Comparison of ENCODE assay signal across 8 cellular contexts in the genomic region with DNA sequence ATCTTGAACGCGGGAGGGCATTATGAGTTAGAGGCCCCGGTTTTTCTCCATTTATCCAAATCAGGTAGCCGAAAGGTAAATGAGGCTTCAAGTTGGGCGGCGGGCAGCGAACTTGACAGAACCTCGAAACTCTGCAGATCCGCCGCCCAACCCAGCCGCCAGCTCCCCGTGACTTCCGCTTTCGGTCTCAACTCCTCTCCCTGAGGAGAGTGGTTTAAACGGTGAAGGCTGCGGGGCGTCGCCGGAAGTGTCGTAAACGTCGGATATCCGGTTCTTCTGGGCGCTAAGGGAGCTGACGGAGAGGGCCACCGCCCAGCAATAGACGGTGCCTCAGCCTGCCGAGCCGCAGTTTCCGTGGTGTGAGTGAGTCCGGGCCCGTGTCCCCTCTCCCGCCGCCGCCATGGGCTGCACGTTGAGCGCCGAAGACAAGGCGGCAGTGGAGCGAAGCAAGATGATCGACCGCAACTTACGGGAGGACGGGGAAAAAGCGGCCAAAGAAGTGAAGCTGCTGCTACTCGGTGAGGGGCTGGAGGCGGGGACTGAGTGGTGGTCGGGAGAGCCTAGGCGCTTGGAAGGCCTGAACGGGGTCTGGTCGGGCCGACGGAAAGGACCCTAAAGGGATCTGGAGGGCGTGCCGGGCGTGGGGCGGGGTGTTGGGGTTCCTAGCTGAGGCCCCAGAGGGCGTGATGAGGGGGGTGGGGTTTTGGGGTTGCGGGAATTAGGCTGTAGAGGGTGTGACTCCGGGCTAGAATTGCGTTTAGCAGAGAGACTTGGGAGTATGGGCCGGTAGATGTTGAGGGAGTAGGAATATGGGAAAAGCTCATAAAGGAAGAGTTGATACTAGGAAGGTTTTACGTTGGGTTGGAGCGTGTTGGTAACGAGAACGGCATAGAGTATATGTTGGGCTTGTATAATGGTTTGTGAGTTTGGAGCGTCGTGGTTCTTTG. TPM values are rescaled to one million over a fixed set of nuclear protein-coding genes. Genes with fewer than 3 reads are reported as not detected.
A peak's percentile ranks its signal among the peaks of the same experiment; 100 is the strongest.
DNase-seq lines count a peak whose midpoint lies in the region; ATAC-seq and TF ChIP-seq lines count a peak whose summit lies in the region.

A gene (plus strand): TSS at position 295 of the 947 bp plus-strand sequence. CDS start 106 bp downstream, at position 401.

- WGBS in ovary, 3 donors = 0 to 1% (median 1%) methylated on average over 64 to 68 of the region's 68 CpGs
- WGBS in thyroid gland, 2 donors = 0 to 1% methylated on average over 45 to 65 of the region's 68 CpGs

- ATAC-seq in HG02763 (IDR thresholded peaks at IDR 0.05; ENCODE audit: unreplicated experiment) = peak; percentile 88
- peak; percentile 99 for ATAC-seq in activated naive CD8-positive, alpha-beta T cell treated with anti-CD3 and anti-CD28 coated beads, Interleukin-2, amount 50 U/mL, for 24 hours
- peak; percentile 97 for ATAC-seq in Right ventricle myocardium inferior

- peaks cover 7% of the 10 kb centered on the region; the same call in 1 of the 2 replicates for H3F3A ChIP-seq in SU-DHL-6 (ENCODE audit: insufficient read depth)

- H3K9me2 ChIP-seq in SU-DHL-6 (replicated peaks; ENCODE audit: insufficient read depth, low read length) = no peaks in the 10 kb centered on the region

- H3K36me3 ChIP-seq in SU-DHL-6 (ENCODE audit: low read length) = no peaks in the 10 kb centered on the region; the same call in 1 of the 2 replicates
- no peaks in the 10 kb centered on the region for H3K36me3 ChIP-seq in ovary
- H3K36me3 ChIP-seq in thyroid gland = no peaks in the 10 kb centered on the region

- H3K4me2 ChIP-seq in SU-DHL-6 (ENCODE audit: low read depth, low read length, poor library complexity, severe bottlenecking) = peak within 1 kb of the TSS; percentile 88

- no peaks in the 10 kb centered on the region for H3K27me3 ChIP-seq in SU-DHL-6 (ENCODE audit: low read length)
- no peaks in the 10 kb centered on the region for H3K27me3 ChIP-seq in ovary
- no peaks in the 10 kb centered on the region for H3K27me3 ChIP-seq in thyroid gland

- H3K4me3 ChIP-seq in GM12875 (ENCODE audit: low read depth, low read length) (peak within 1 kb of the TSS; percentile 100), SU-DHL-6 (ENCODE audit: insufficient read depth, low read length, poor library complexity, severe bottlenecking) (peak within 1 kb of the TSS; percentile 94), ovary (peak within 1 kb of the TSS; percentile 63), thyroid gland (replicated peaks in 1 of 3) (peak within 1 kb of the TSS; percentile 67 to 98 (median 89))

- H3K27ac ChIP-seq in SU-DHL-6 (ENCODE audit: low read depth, low read length) (peak within 1 kb of the TSS; percentile 81), ovary (peak within 1 kb of the TSS; percentile 69 to 71), thyroid gland (peak within 1 kb of the TSS; percentile 67 to 92 (median 92))

- peak within 1 kb of the TSS; percentile 81 for H2AFZ ChIP-seq in SU-DHL-6 (ENCODE audit: low read depth, low read length, severe bottlenecking)

- peaks cover 4% of the 10 kb centered on the region for H3K36me3 Mint-ChIP-seq in activated naive CD8-positive, alpha-beta T cell treated with anti-CD3 and anti-CD28 coated beads, Interleukin-2, amount 50 U/mL, for 24 hours (ENCODE audit: low read depth)

- H3K9me3 Mint-ChIP-seq in activated naive CD8-positive, alpha-beta T cell treated with anti-CD3 and anti-CD28 coated beads, Interleukin-2, amount 50 U/mL, for 24 hours = no peaks in the 10 kb centered on the region

- H3K9ac ChIP-seq in SU-DHL-6 (ENCODE audit: low read length) = peak within 1 kb of the TSS; percentile 94

- H4K20me1 ChIP-seq in SU-DHL-6 (ENCODE audit: low read depth, low read length) = peaks cover 20% of the 10 kb centered on the region

- H3K4me1 Mint-ChIP-seq in activated naive CD8-positive, alpha-beta T cell treated with anti-CD3 and anti-CD28 coated beads, Interleukin-2, amount 50 U/mL, for 24 hours = peaks cover 51% of the 10 kb centered on the region

- intact Hi-C loops in Right ventricle myocardium inferior (cut with DNase I) (loop anchor here (1.0 to 5.0 kb wide), 2 partner anchors 94 to 436 kb away; a partner anchor contains a TSS), ovary (cut with DNase I) (loop anchor here (5.0 to 10.0 kb wide), 6 partner anchors 79 to 436 kb away; a partner anchor contains a TSS), thyroid gland (cut with DNase I) (loop anchor here (5.0 to 10.0 kb wide), 2 partner anchors 84 to 436 kb away; a partner anchor contains a TSS)

- TF ChIP-seq CTCF in GM12875 (IDR thresholded peaks at IDR 0.05; ENCODE audit: borderline replicate concordance, insufficient read depth, low read depth, low read length) (no peak), SU-DHL-6 (IDR thresholded peaks at IDR 0.05; ENCODE audit: insufficient read depth, low read length, poor library complexity, severe bottlenecking) (no peak), ovary (IDR thresholded peaks at IDR 0.05) (no peak), thyroid gland (IDR thresholded peaks at IDR 0.05) (no peak)

- TF ChIP-seq EP300 in ovary (IDR thresholded peaks at IDR 0.05) = no peak

- peak within 1 kb of the TSS; percentile 95 for H3K4me3 Mint-ChIP-seq in activated naive CD8-positive, alpha-beta T cell treated with anti-CD3 and anti-CD28 coated beads, Interleukin-2, amount 50 U/mL, for 24 hours

- H3K27me3 Mint-ChIP-seq in activated naive CD8-positive, alpha-beta T cell treated with anti-CD3 and anti-CD28 coated beads, Interleukin-2, amount 50 U/mL, for 24 hours = no peaks in the 10 kb centered on the region

- no peaks in the 10 kb centered on the region for H3K9me3 ChIP-seq in SU-DHL-6 (ENCODE audit: insufficient read depth, low read length)
- no peaks in the 10 kb centered on the region for H3K9me3 ChIP-seq in ovary
- no peaks in the 10 kb centered on the region for H3K9me3 ChIP-seq in thyroid gland

- peak within 1 kb of the TSS; percentile 96 for H3K27ac Mint-ChIP-seq in activated naive CD8-positive, alpha-beta T cell treated with anti-CD3 and anti-CD28 coated beads, Interleukin-2, amount 50 U/mL, for 24 hours

- peak; percentile 94 to 97 (median 95) for DNase-seq in NCI-H1417 (lab: John Stamatoyannopoulos, UW)
- peak; percentile 94 for DNase-seq in activated naive CD8-positive, alpha-beta T cell treated with anti-CD3 and anti-CD28 coated beads, Interleukin-2, amount 50 U/mL, for 24 hours
- peak; percentile 97 for DNase-seq in Right ventricle myocardium inferior (ENCODE audit: missing footprints)
- DNase-seq in ovary = peak; percentile 93 to 97 (median 95)
- DNase-seq in thyroid gland = peak; percentile 96

- TF ChIP-seq POLR2A in ovary (IDR thresholded peaks at IDR 0.05) (peak; percentile 98), thyroid gland (IDR thresholded peaks at IDR 0.05) (peak; percentile 59 to 98)

- peaks cover 4% of the 10 kb centered on the region for H3K4me1 ChIP-seq in ovary (ENCODE audit: insufficient read depth)
- H3K4me1 ChIP-seq in thyroid gland = peaks cover 28 to 29% of the 10 kb centered on the region in 2 donors

- H3K79me2 ChIP-seq in SU-DHL-6 (ENCODE audit: insufficient read depth, low read length) = peaks cover 55% of the 10 kb centered on the region

RNA-seq across cellular contexts. Expression of the gene that starts here (rescaled TPM):
- total RNA-seq in Right ventricle myocardium inferior (2.3 TPM), ovary (1 to 10 TPM; 3.3 to 6.2 (median 4.8) TPM), thyroid gland (1 to 10 TPM; 5.1 to 7.2 (median 6.0) TPM)
- 1 to 10 TPM; 3.0 to 4.9 TPM for polyA plus RNA-seq in ovary

Comparison
In these comparisons a context has a peak if more than half of its experiments do, and no peak if none do; other contexts are left out.
1. Peak in every context shown above with its lines: DNase-seq, ATAC-seq, H3K4me3 ChIP-seq and H3K27ac ChIP-seq.